ENCODE assay signal across 16 cellular contexts in genomic region chr1:97334454-97334853, GRCh38.
DNase-seq lines count a peak whose midpoint lies in the region; ATAC-seq and TF ChIP-seq lines count a peak whose summit lies in the region.
"Had no signal": no experiment of that assay in that cellular context is flagged by ENCODE, and none has a peak within 500 bp of the region (broad histone marks: within the 10 kb centered on the region; RNA-seq: fewer than 3 reads in every experiment).

No MANE protein-coding gene starts in this region.

- WGBS in mammary epithelial cell (ENCODE audit: low coverage, missing lambda C conversion rate) = 88% methylated on average over 4 of the region's 4 CpGs

- DNase-seq in mammary epithelial cell (peak; percentile 19), breast epithelium (ENCODE audit: low spot score in 2 of 2) (no peak), SK-N-MC (ENCODE audit: low read depth, low spot score) (no peak), fibroblast of pulmonary artery (ENCODE audit: low read depth) (peak; percentile 74), GM13977 (ENCODE audit: low spot score) (no peak), lower lobe of right lung (no peak), NAMALWA (ENCODE audit: low spot score) (no peak)
- DNase-seq: activated gamma-delta T cell, Calu3, heart right ventricle, NCI-H2171 treated with DMSO at 0.1 percent for 48 hours, small intestine, stomach had no signal

- H3K4me1 ChIP-seq in mammary epithelial cell (ENCODE audit: insufficient read depth, low read length) (no peaks in the 10 kb centered on the region), breast epithelium (no peaks in the 10 kb centered on the region), skeletal muscle satellite cell (ENCODE audit: control insufficient read depth, insufficient read depth, low read length) (peaks cover 28% of the 10 kb centered on the region), lower lobe of right lung (peaks cover 9% of the 10 kb centered on the region)
- H3K4me1 ChIP-seq: stomach had no signal

- H4K20me1 ChIP-seq in mammary epithelial cell (ENCODE audit: insufficient read depth, low read length) = no peaks in the 10 kb centered on the region

- ATAC-seq in lower lobe of right lung = no peak

- intact Hi-C loops in mammary epithelial cell (cut with micrococcal nuclease) = no loop called here
- intact Hi-C loops in breast epithelium (cut with DNase I; ENCODE audit: low total_unique reads) = no loop called here
- intact Hi-C loops in lower lobe of right lung (cut with DNase I) = no loop called here

- H3K27me3 ChIP-seq in mammary epithelial cell (ENCODE audit: insufficient read depth, low read length) (no peaks in the 10 kb centered on the region), breast epithelium (no peaks in the 10 kb centered on the region), skeletal muscle satellite cell (ENCODE audit: control insufficient read depth, insufficient read depth, low read length) (no peaks in the 10 kb centered on the region), lower lobe of right lung (ENCODE audit: low read depth) (no peaks in the 10 kb centered on the region)
- H3K27me3 ChIP-seq: cardiac muscle cell, heart right ventricle, stomach had no signal

- H3K9me3 ChIP-seq in mammary epithelial cell (replicated peaks; ENCODE audit: insufficient read depth, low read length) (no peaks in the 10 kb centered on the region), breast epithelium (no peaks in the 10 kb centered on the region), SK-N-MC (ENCODE audit: low read depth, low read length) (no peaks in the 10 kb centered on the region), skeletal muscle satellite cell (replicated peaks; ENCODE audit: low read length) (no peaks in the 10 kb centered on the region), lower lobe of right lung (no peaks in the 10 kb centered on the region)
- H3K9me3 ChIP-seq: heart right ventricle, stomach had no signal

- in situ Hi-C loops in mammary epithelial cell (cut with MboI; ENCODE audit: low sequenced_read_pairs in 2 of 2) (no loop called here), GM13977 (cut with MboI; ENCODE audit: low pct_unique_long_range_greater_than_20kb, low sequenced_read_pairs, unreplicated experiment) (no loop called here)

- CTCF ChIA-PET in mammary epithelial cell (lab: Charles Lee; ENCODE audit: low non-redundant PET) = no interaction called here

- no TSS peak for BruUV-seq in mammary epithelial cell (replicated peaks; lab: Mats Ljungman, UMichigan)

- H3K27ac ChIP-seq in mammary epithelial cell (ENCODE audit: insufficient read depth, low read depth, low read length) = no peak overlapping the region
- no peak overlapping the region for H3K27ac ChIP-seq in breast epithelium
- peak overlapping the region; percentile 23; the same call in 1 of the 2 replicates for H3K27ac ChIP-seq in SK-N-MC
- H3K27ac ChIP-seq in lower lobe of right lung = no peak overlapping the region
- H3K27ac ChIP-seq: 22Rv1, cardiac muscle cell, heart right ventricle, stomach had no signal

- no peaks in the 10 kb centered on the region for H3K79me2 ChIP-seq in mammary epithelial cell (ENCODE audit: insufficient read depth, low read length)

- no peak for TF ChIP-seq POLR2A in breast epithelium (IDR thresholded peaks at IDR 0.05)

- H3K4me2 ChIP-seq in mammary epithelial cell (ENCODE audit: insufficient read depth, low read depth, low read length) (no peak overlapping the region), skeletal muscle satellite cell (ENCODE audit: low read length) (peak overlapping the region; percentile 10)

- no peak overlapping the region for H2AFZ ChIP-seq in mammary epithelial cell (ENCODE audit: low read depth, low read length)

- no peaks in the 10 kb centered on the region for H3K36me3 ChIP-seq in mammary epithelial cell (ENCODE audit: insufficient read depth, low read length)
- H3K36me3 ChIP-seq in breast epithelium = no peaks in the 10 kb centered on the region
- H3K36me3 ChIP-seq in SK-N-MC (ENCODE audit: insufficient read depth, low read length) = no peaks in the 10 kb centered on the region
- H3K36me3 ChIP-seq in skeletal muscle satellite cell (ENCODE audit: insufficient read depth, low read length) = no peaks in the 10 kb centered on the region
- no peaks in the 10 kb centered on the region for H3K36me3 ChIP-seq in lower lobe of right lung
- H3K36me3 ChIP-seq: cardiac muscle cell, stomach had no signal

- dilution Hi-C loops in mammary epithelial cell (cut with HindIII; ENCODE audit: low sequenced_read_pairs) = no loop called here

- no peak overlapping the region for H3K4me3 ChIP-seq in mammary epithelial cell (replicated peaks in 1 of 3; ENCODE audit: insufficient read depth in 1 of 3, low read depth in 2 of 3, low read length in 3 of 3)
- no peak overlapping the region for H3K4me3 ChIP-seq in breast epithelium
- no peak overlapping the region for H3K4me3 ChIP-seq in SK-N-MC
- no peak overlapping the region for H3K4me3 ChIP-seq in fibroblast of pulmonary artery (replicated peaks; ENCODE audit: low read depth, low read length)
- H3K4me3 ChIP-seq in skeletal muscle satellite cell (ENCODE audit: low read length) = no peak overlapping the region
- no peak overlapping the region for H3K4me3 ChIP-seq in lower lobe of right lung
- H3K4me3 ChIP-seq: cardiac muscle cell, heart right ventricle, stomach had no signal

- H3K9ac ChIP-seq in mammary epithelial cell (ENCODE audit: insufficient read depth, low read length) = no peak overlapping the region
- no peak overlapping the region for H3K9ac ChIP-seq in SK-N-MC (ENCODE audit: insufficient read length)
- no peak overlapping the region for H3K9ac ChIP-seq in skeletal muscle satellite cell (ENCODE audit: low read depth, low read length)

- TF ChIP-seq CTCF in mammary epithelial cell (conservative IDR thresholded peaks at IDR 0.05 in 1 of 2, IDR thresholded peaks at IDR 0.05 in 1 of 2; ENCODE audit: extremely low read depth in 1 of 2, insufficient read depth in 1 of 2, low read depth in 1 of 2, low read length in 2 of 2) (no peak), breast epithelium (IDR thresholded peaks at IDR 0.05) (no peak), fibroblast of pulmonary artery (IDR thresholded peaks at IDR 0.05; ENCODE audit: low read length, missing control alignments) (no peak), GM13977 (IDR thresholded peaks at IDR 0.05; ENCODE audit: extremely low read depth, insufficient read depth, missing control alignments) (no peak), lower lobe of right lung (IDR thresholded peaks at IDR 0.05) (no peak)

Comparison
In these comparisons a context has a peak if more than half of its experiments do, and no peak if none do; other contexts are left out.
1. DNase-seq: peak in mammary epithelial cell (single experiment) and fibroblast of pulmonary artery (single experiment); none in breast epithelium (0 of 2), SK-N-MC (single experiment), GM13977 (single experiment), lower lobe of right lung (single experiment) and NAMALWA (single experiment).